In genomic region chr11:120198403-120198786, GRCh38 we compare ENCODE assay signal across 20 cellular contexts. TPM values are rescaled to one million over a fixed set of nuclear protein-coding genes. Genes with fewer than 3 reads are reported as not detected.
A peak's percentile ranks its signal among the peaks of the same experiment; 100 is the strongest.
DNase-seq lines count a peak whose midpoint lies in the region; ATAC-seq, FAIRE-seq and TF ChIP-seq lines count a peak whose summit lies in the region.
"Had no signal": no experiment of that assay in that cellular context is flagged by ENCODE, and none has a peak within 500 bp of the region (broad histone marks: within the 10 kb centered on the region; RNA-seq: fewer than 3 reads in every experiment).

No MANE protein-coding gene starts in this region.

- no peak overlapping the region for H3K27ac ChIP-seq in H1 (ENCODE audit: low read depth, low read length)
- H3K27ac ChIP-seq in substantia nigra (ENCODE audit: low read depth, low read length, poor library complexity, severe bottlenecking), result peak overlapping the region; percentile 26
- H3K27ac ChIP-seq: HL-60 had no signal

- no peak overlapping the region for H2BK20ac ChIP-seq in H1 (ENCODE audit: low read length)

- no peak overlapping the region for H3K56ac ChIP-seq in H1 (replicated peaks; ENCODE audit: insufficient read length, low read depth, low read length)

- H3K9me3 ChIP-seq in H1 (ENCODE audit: insufficient read depth in 2 of 2, low read depth in 1 of 2, low read length in 1 of 2), result no peaks in the 10 kb centered on the region

- peaks cover 45% of the 10 kb centered on the region for H3K4me1 Mint-ChIP-seq in neural crest cell
- H3K4me1 Mint-ChIP-seq in activated CD8-positive, alpha-beta memory T cell treated with anti-CD3 and anti-CD28 coated beads, Interleukin-2, amount 10 ng/mL, durations not matched to agents 7 days and 5 days, result no peaks in the 10 kb centered on the region
- H3K4me1 Mint-ChIP-seq: CD4-positive, CD25-positive, alpha-beta regulatory T cell had no signal

- H3K9me3 Mint-ChIP-seq in neural crest cell, result no peaks in the 10 kb centered on the region
- H3K9me3 Mint-ChIP-seq in activated CD8-positive, alpha-beta memory T cell treated with anti-CD3 and anti-CD28 coated beads, Interleukin-2, amount 10 ng/mL, durations not matched to agents 7 days and 5 days (ENCODE audit: low read depth), result no peaks in the 10 kb centered on the region
- H3K9me3 Mint-ChIP-seq: CD4-positive, CD25-positive, alpha-beta regulatory T cell; HFFc6 had no signal

- no peak overlapping the region for H3K4me3 Mint-ChIP-seq in neural crest cell
- no peak overlapping the region for H3K4me3 Mint-ChIP-seq in activated CD8-positive, alpha-beta memory T cell treated with anti-CD3 and anti-CD28 coated beads, Interleukin-2, amount 10 ng/mL, durations not matched to agents 7 days and 5 days
- H3K4me3 Mint-ChIP-seq: H9, HFFc6 had no signal

- H2BK120ac ChIP-seq in H1 (replicated peaks; ENCODE audit: low read depth, low read length), result no peak overlapping the region

- H3K36me3 ChIP-seq in H1 (ENCODE audit: control insufficient read depth in 2 of 4, insufficient read depth in 4 of 4, low read length in 3 of 4), result no peaks in the 10 kb centered on the region

- TF ChIP-seq RAD21 in H1 (IDR thresholded peaks at IDR 0.05 in 1 of 2, conservative IDR thresholded peaks at IDR 0.05 in 1 of 2; ENCODE audit: low read depth in 2 of 2, low read length in 2 of 2), result no peak

- no peak overlapping the region for H3K9ac ChIP-seq in H1 (replicated peaks in 1 of 4; ENCODE audit: extremely low read depth in 1 of 4, low read depth in 3 of 4, low read length in 3 of 4)

- no peak for TF ChIP-seq EP300 in H1 (IDR thresholded peaks at IDR 0.05; ENCODE audit: borderline replicate concordance in 1 of 2, low read depth in 2 of 2, low read length in 2 of 2)

- no peak overlapping the region for H2AFZ ChIP-seq in H1 (ENCODE audit: low read length)

- TF ChIP-seq CTCF in H1 (IDR thresholded peaks at IDR 0.05; ENCODE audit: control extremely low read depth in 1 of 3, insufficient read depth in 1 of 3, low read depth in 1 of 3, low read length in 3 of 3) (no peak), neural crest cell (conservative IDR thresholded peaks at IDR 0.05) (no peak)

- no peak overlapping the region for H3K4ac ChIP-seq in H1 (replicated peaks; ENCODE audit: insufficient read length, low read depth, low read length)

- DNase-seq in H1 (ENCODE audit: low read depth in 1 of 2, low spot score in 2 of 2) (no peak), neural crest cell (ENCODE audit: low read depth, low spot score) (no peak), substantia nigra (lab: John Stamatoyannopoulos, UW) (no peak), nucleus accumbens (lab: John Stamatoyannopoulos, UW) (no peak), dedifferentiated amniotic fluid mesenchymal stem cell (ENCODE audit: extremely low spot score) (no peak)
- DNase-seq in activated naive CD4-positive, alpha-beta T cell (lab: John Stamatoyannopoulos, UW), result no peak
- DNase-seq in activated CD8-positive, alpha-beta memory T cell treated with anti-CD3 and anti-CD28 coated beads, Interleukin-2, amount 10 ng/mL, durations not matched to agents 7 days and 5 days, result no peak
- DNase-seq: CD4-positive, CD25-positive, alpha-beta regulatory T cell; H9; HFFc6; KG1; NCI-H1092 treated with DMSO at 0.1 percent for 48 hours; NCI-H2029 treated with DMSO at 0.1 percent for 48 hours; NCI-H345; NCI-H524; NCI-H774; NK-92 treated with Interleukin-12 subunit alpha and Interleukin-12 subunit beta, amount 100 ng/mL, for 24 hours; SIG-M5 had no signal

- no peaks in the 10 kb centered on the region for H3K79me1 ChIP-seq in H1 (ENCODE audit: low read depth, low read length)

- H4K8ac ChIP-seq in H1 (ENCODE audit: extremely low read depth, insufficient read depth, low read length), result no peak overlapping the region

- no peaks in the 10 kb centered on the region for H3K36me3 Mint-ChIP-seq in neural crest cell (ENCODE audit: low read depth)
- H3K36me3 Mint-ChIP-seq in activated CD8-positive, alpha-beta memory T cell treated with anti-CD3 and anti-CD28 coated beads, Interleukin-2, amount 10 ng/mL, durations not matched to agents 7 days and 5 days, result no peaks in the 10 kb centered on the region
- H3K36me3 Mint-ChIP-seq: CD4-positive, CD25-positive, alpha-beta regulatory T cell had no signal

- no peak overlapping the region for H4K5ac ChIP-seq in H1 (ENCODE audit: insufficient read length, low read depth, low read length)

- H3K27me3 ChIP-seq in H1 (replicated peaks in 1 of 4; ENCODE audit: control insufficient read depth in 3 of 4, extremely low read depth in 1 of 4, insufficient read depth in 3 of 4, low read length in 3 of 4), result peaks cover 3 to 41% (median 38%) of the 10 kb centered on the region in 4 experiments

- H3K23me2 ChIP-seq in H1 (ENCODE audit: low read depth, low read length), result no peaks in the 10 kb centered on the region

- no peaks in the 10 kb centered on the region for H4K20me1 ChIP-seq in H1 (replicated peaks in 1 of 2; ENCODE audit: control insufficient read depth in 1 of 2, insufficient read depth in 2 of 2, low read length in 2 of 2)

- H3K27me3 Mint-ChIP-seq in neural crest cell (ENCODE audit: low read depth), result peaks cover 8% of the 10 kb centered on the region
- H3K27me3 Mint-ChIP-seq in activated CD8-positive, alpha-beta memory T cell treated with anti-CD3 and anti-CD28 coated beads, Interleukin-2, amount 10 ng/mL, durations not matched to agents 7 days and 5 days, result peaks cover 23% of the 10 kb centered on the region

- POLR2A ChIA-PET in H1 (lab: Charles Lee; ENCODE audit: partially characterized antibody), result no interaction called here

- CTCF ChIA-PET in H1 (lab: Charles Lee; ENCODE audit: partially characterized antibody), result interaction anchor here (0.7 to 17.5 kb wide), 8 partner anchors 10 to 102 kb away, joined by 3 to 237 read pairs (median 4); no protein-coding TSS in a partner anchor
- CTCF ChIA-PET in activated CD8-positive, alpha-beta memory T cell treated with anti-CD3 and anti-CD28 coated beads, Interleukin-2, amount 10 ng/mL, durations not matched to agents 7 days and 5 days (lab: Charles Lee), result no interaction called here

- H4K91ac ChIP-seq in H1 (replicated peaks; ENCODE audit: insufficient read length, low read length), result no peak overlapping the region

- no peak for FAIRE-seq in H1 (lab: Jason Lieb, UNC)

- 0 out of 2 replicates have a peak overlapping the region, but pooled peaks have one; percentile 42 for H3K18ac ChIP-seq in H1 (ENCODE audit: extremely low read depth, low read length)

- 81% methylated on average over 5 of the region's 5 CpGs; no CpG with 5 or more reads in 1 of the 2 experiments for WGBS in H1 (ENCODE audit: extremely low coverage in 1 of 2, insufficient coverage in 1 of 2, insufficient read length in 1 of 2, insufficient replicate concordance in 2 of 2, low coverage in 1 of 2, low lambda C conversion rate in 2 of 2, missing lambda C conversion rate in 1 of 2), 2 experiments

- no peak for TF ChIP-seq POLR2A in H1 (IDR thresholded peaks at IDR 0.05; ENCODE audit: control extremely low read depth in 1 of 2, low read depth in 2 of 2, low read length in 2 of 2)

- no peak overlapping the region for H3K4me3 ChIP-seq in H1 (ENCODE audit: extremely low read depth in 1 of 4, insufficient read depth in 2 of 4, low read depth in 3 of 4, low read length in 4 of 4)

- no peak overlapping the region for H2BK5ac ChIP-seq in H1 (ENCODE audit: low read depth, low read length)

- H3K4me2 ChIP-seq in H1 (ENCODE audit: insufficient read depth in 1 of 2, low read depth in 2 of 2, low read length in 2 of 2), result peak overlapping the region in 1 of 2 experiments; percentile 44; a peak in 1 of 4 replicates

- peak overlapping the region; percentile 52; the same call in 1 of the 2 replicates for H2BK12ac ChIP-seq in H1 (ENCODE audit: low read depth, low read length)

- H2AK5ac ChIP-seq in H1 (ENCODE audit: low read depth, low read length), result no peak overlapping the region

- H3K14ac ChIP-seq in H1 (ENCODE audit: insufficient read length), result no peak overlapping the region

- no peak for ATAC-seq in activated CD8-positive, alpha-beta memory T cell treated with anti-CD3 and anti-CD28 coated beads, Interleukin-2, amount 10 ng/mL, durations not matched to agents 7 days and 5 days

- peak overlapping the region; percentile 61; the same call in 1 of the 2 replicates for H2BK15ac ChIP-seq in H1 (ENCODE audit: low read length)

- H3K23ac ChIP-seq in H1 (ENCODE audit: insufficient read length), result no peak overlapping the region

- no peaks in the 10 kb centered on the region for H3K79me2 ChIP-seq in H1 (ENCODE audit: control insufficient read depth in 1 of 2, insufficient read depth in 2 of 2, low read length in 2 of 2)

- H3K4me1 ChIP-seq in H1 (replicated peaks in 1 of 4; ENCODE audit: control insufficient read depth in 3 of 4, insufficient read depth in 4 of 4, low read length in 3 of 4), result peaks cover 4 to 28% (median 18%) of the 10 kb centered on the region in 4 experiments

- peak overlapping the region; percentile 43 for H3K27ac Mint-ChIP-seq in neural crest cell (ENCODE audit: unreplicated experiment)
- H3K27ac Mint-ChIP-seq in activated CD8-positive, alpha-beta memory T cell treated with anti-CD3 and anti-CD28 coated beads, Interleukin-2, amount 10 ng/mL, durations not matched to agents 7 days and 5 days, result no peak overlapping the region
- H3K27ac Mint-ChIP-seq: CD4-positive, CD25-positive, alpha-beta regulatory T cell; H9; HFFc6 had no signal

RNA-seq across cellular contexts. Expression of gene OAF, which starts 12.4 kb away (rescaled TPM):
- 1.1 and 1.3 TPM in 2 replicates for total RNA-seq in H1 (2021; fragmentation: NEBNext Ultra II Directional; extraction: Animal tissue kit (Norgen Biotek cat#: 25700))
- polyA plus RNA-seq in H1 (2011; rRNA removed), result 1.5 and 2.1 TPM in 2 replicates
- 1.2 TPM for polyA plus RNA-seq in H1 (2011; cell fraction: cytosol; rRNA removed)
- polyA plus RNA-seq in H1 (2011; cell fraction: nucleus; rRNA removed), result 1.2 TPM
- polyA plus RNA-seq in H1 (2012, experiment 1 of 2), result 0.60 to 1.0 TPM (median 0.64 TPM) in 4 replicates
- 0.62 TPM for polyA plus RNA-seq in H1 (2012, experiment 2 of 2)
- 0.85 TPM for polyA plus RNA-seq in H1 (2013, experiment 1 of 2)
- polyA plus RNA-seq in H1 (2013, experiment 2 of 2), result 0.72 TPM
- polyA minus RNA-seq in H1 (2011; rRNA and poly(A)+ RNA removed), result 0.46 and 0.50 TPM in 2 replicates
- polyA minus RNA-seq in H1 (2011; cell fraction: cytosol; rRNA and poly(A)+ RNA removed), result 0.73 TPM
- 0.80 TPM for polyA minus RNA-seq in H1 (2011; cell fraction: nucleus; rRNA and poly(A)+ RNA removed)
- 40.2 and 41.3 TPM in 2 replicates for total RNA-seq in neural crest cell
- 10 to 100 TPM in 1 of 2 experiments, 1 to 10 TPM in 1; 6.5 to 10.5 TPM for total RNA-seq in activated CD8-positive, alpha-beta memory T cell treated with anti-CD3 and anti-CD28 coated beads, Interleukin-2, amount 10 ng/mL, durations not matched to agents 7 days and 5 days

RNA-seq across cellular contexts. Expression of gene POU2F3, which starts 41.5 kb away (rescaled TPM):
- total RNA-seq in H1 (2021; fragmentation: NEBNext Ultra II Directional; extraction: Animal tissue kit (Norgen Biotek cat#: 25700)), result 1.0 and 1.1 TPM in 2 replicates
- 0.78 and 2.1 TPM in 2 replicates for polyA plus RNA-seq in H1 (2011; rRNA removed)
- polyA plus RNA-seq in H1 (2011; cell fraction: cytosol; rRNA removed), result 1.4 TPM
- polyA plus RNA-seq in H1 (2011; cell fraction: nucleus; rRNA removed), result 1.9 TPM
- 1.2 to 3.1 TPM (median 2.4 TPM) in 4 replicates for polyA plus RNA-seq in H1 (2012, experiment 1 of 2)
- polyA plus RNA-seq in H1 (2012, experiment 2 of 2), result 0.81 TPM
- 1.3 TPM for polyA plus RNA-seq in H1 (2013, experiment 1 of 2)
- 1.2 TPM for polyA plus RNA-seq in H1 (2013, experiment 2 of 2)
- 2.4 and 2.6 TPM in 2 replicates for polyA minus RNA-seq in H1 (2011; rRNA and poly(A)+ RNA removed)
- 1.0 TPM for polyA minus RNA-seq in H1 (2011; cell fraction: cytosol; rRNA and poly(A)+ RNA removed)
- polyA minus RNA-seq in H1 (2011; cell fraction: nucleus; rRNA and poly(A)+ RNA removed), result 0.90 TPM
- total RNA-seq in neural crest cell, result not detected in 2 replicates
- not detected for total RNA-seq in activated CD8-positive, alpha-beta memory T cell treated with anti-CD3 and anti-CD28 coated beads, Interleukin-2, amount 10 ng/mL, durations not matched to agents 7 days and 5 days
- total RNA-seq: CD4-positive, CD25-positive, alpha-beta regulatory T cell; HFFc6; HT1080 had no signal
- polyA plus RNA-seq: CD4-positive, CD25-positive, alpha-beta regulatory T cell had no signal
